19 cellular contexts compared by ENCODE assay signal in genomic region chr15:71648095-71648494, GRCh38.
DNase-seq lines count a peak whose midpoint lies in the region; ATAC-seq and TF ChIP-seq lines count a peak whose summit lies in the region.
"Had no signal": no experiment of that assay in that cellular context is flagged by ENCODE, and none has a peak within 500 bp of the region (broad histone marks: within the 10 kb centered on the region; RNA-seq: fewer than 3 reads in every experiment).

No MANE protein-coding gene starts in this region.

- TF ChIP-seq POLR2A in esophagus muscularis mucosa (IDR thresholded peaks at IDR 0.05; ENCODE audit: low read depth) = no peak

- ATAC-seq in thoracic aorta (ENCODE audit: insufficient number of reproducible peaks, low FRiP score, low read depth) = no peak
- no peak for ATAC-seq in HG02970 (IDR thresholded peaks at IDR 0.05; ENCODE audit: low FRiP score, unreplicated experiment)
- ATAC-seq: HepG2, PC-3, Right ventricle myocardium inferior had no signal

- peak overlapping the region; percentile 68 to 81 (median 78) for H3K27ac ChIP-seq in esophagus muscularis mucosa (replicated peaks in 1 of 4)
- H3K27ac ChIP-seq in thoracic aorta = peak overlapping the region; percentile 67 to 79
- H3K27ac ChIP-seq: GM23248, SJSA1 had no signal

- H3K27me3 ChIP-seq in esophagus muscularis mucosa = no peaks in the 10 kb centered on the region
- H3K27me3 ChIP-seq in thoracic aorta (replicated peaks; ENCODE audit: insufficient read depth) = no peaks in the 10 kb centered on the region
- H3K27me3 ChIP-seq: SJSA1 had no signal

- intact Hi-C loops in esophagus muscularis mucosa (cut with DNase I) = no loop called here

- H3K4me3 ChIP-seq in esophagus muscularis mucosa (no peak overlapping the region), thoracic aorta (no peak overlapping the region)
- H3K4me3 ChIP-seq: GM23248, SJSA1 had no signal

- 94% methylated on average over 3 of the region's 3 CpGs for WGBS in esophagus muscularis mucosa

- TF ChIP-seq CTCF in esophagus muscularis mucosa (IDR thresholded peaks at IDR 0.05) (no peak), thoracic aorta (IDR thresholded peaks at IDR 0.05) (no peak)

- H3K9me3 ChIP-seq in esophagus muscularis mucosa (no peaks in the 10 kb centered on the region), thoracic aorta (no peaks in the 10 kb centered on the region)
- H3K9me3 ChIP-seq: SJSA1 had no signal

- DNase-seq in DMS 273 (lab: John Stamatoyannopoulos, UW; ENCODE audit: unreplicated experiment) (peak; percentile 81), NCI-H82 (lab: John Stamatoyannopoulos, UW) (peak; percentile 90), esophagus muscularis mucosa (ENCODE audit: extremely low spot score) (peak; percentile 75), thoracic aorta (ENCODE audit: low spot score) (no peak), SK-N-DZ (ENCODE audit: low spot score) (no peak), NCI-H1436 (lab: John Stamatoyannopoulos, UW) (no peak)
- DNase-seq: CD4-positive, CD25-positive, alpha-beta regulatory T cell; H7; Karpas-422; NCI-H1092; NCI-H1417 treated with DMSO at 0.1 percent for 48 hours; NCI-H2029; NCI-H2227 treated with DMSO at 0.1 percent for 48 hours; PC-3 had no signal

- no peak for TF ChIP-seq EP300 in esophagus muscularis mucosa (IDR thresholded peaks at IDR 0.05)

- peaks cover 7 to 42% (median 25%) of the 10 kb centered on the region in 4 donors for H3K4me1 ChIP-seq in esophagus muscularis mucosa
- peaks cover 12 to 55% of the 10 kb centered on the region in 2 donors for H3K4me1 ChIP-seq in thoracic aorta (ENCODE audit: control insufficient read depth in 1 of 2, low read depth in 2 of 2)

- H3K36me3 ChIP-seq in esophagus muscularis mucosa (no peaks in the 10 kb centered on the region), thoracic aorta (no peaks in the 10 kb centered on the region)
- H3K36me3 ChIP-seq: SJSA1 had no signal

Comparison
In these comparisons a context has a peak if more than half of its experiments do, and no peak if none do; other contexts are left out.
1. DNase-seq: peak in DMS 273 (single experiment), NCI-H82 (single experiment) and esophagus muscularis mucosa (single experiment); none in thoracic aorta (single experiment), SK-N-DZ (single experiment) and NCI-H1436 (single experiment).